In the genomic region with DNA sequence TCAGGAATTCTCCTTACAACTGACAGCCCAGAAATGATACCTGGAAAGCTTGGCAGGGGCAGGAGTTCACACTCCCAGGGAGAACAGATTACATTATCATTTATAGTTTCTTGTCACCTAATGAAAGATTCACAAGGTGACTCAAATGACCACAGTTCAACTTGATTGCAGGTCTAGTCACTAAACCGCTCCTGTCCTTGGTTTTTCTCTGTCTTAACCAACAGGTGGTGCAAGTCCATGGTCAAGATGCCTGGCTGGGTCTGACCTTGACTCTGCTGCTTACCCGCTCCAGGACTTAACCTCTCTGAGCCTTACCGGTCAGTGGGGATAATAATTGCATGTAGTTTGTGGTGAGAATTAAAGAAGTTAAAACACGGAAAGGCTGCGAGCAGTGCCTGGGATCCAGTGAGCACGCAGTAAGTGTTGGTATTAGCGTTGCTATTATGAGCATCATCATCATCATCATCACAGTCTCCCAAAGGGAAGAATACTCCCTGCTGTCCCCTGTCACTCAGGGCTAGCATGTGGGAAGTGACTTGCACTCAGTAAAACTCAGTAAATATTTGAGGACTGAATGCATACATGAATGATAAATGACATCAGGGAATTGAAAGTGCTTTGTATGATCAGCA, we compare ENCODE assay signal across 11 cellular contexts.
A peak's percentile ranks its signal among the peaks of the same experiment; 100 is the strongest.
DNase-seq lines count a peak whose midpoint lies in the region; ATAC-seq, FAIRE-seq and TF ChIP-seq lines count a peak whose summit lies in the region.
"Had no signal": no experiment of that assay in that cellular context is flagged by ENCODE, and none has a peak within 500 bp of the region (broad histone marks: within the 10 kb centered on the region; RNA-seq: fewer than 3 reads in every experiment).

No MANE protein-coding gene starts in this region.

- DNase-seq in A549 (ENCODE audit: low read depth in 1 of 2, low spot score in 1 of 2) (peak; percentile 28 to 42), GM13977 (ENCODE audit: low spot score) (peak; percentile 43), RCC 7860 (ENCODE audit: low spot score) (peak; percentile 31), foreskin keratinocyte (peak in 1 of 2 donors; percentile 1), SJCRH30 (no peak)
- no peak for DNase-seq in stimulated activated CD8-positive, alpha-beta memory T cell treated with anti-CD3 and anti-CD28 coated beads, Interleukin-4, amount 100 ng/mL, for 48 hours
- DNase-seq: activated CD8-positive, alpha-beta memory T cell treated with anti-CD3 and anti-CD28 coated beads for 24 hours; effector CD4-positive, alpha-beta T cell; NK-92 treated with Interleukin-12 subunit alpha and Interleukin-12 subunit beta, amount 100 ng/mL, for 24 hours had no signal

- H3K4me1 ChIP-seq in A549 (no peaks in the 10 kb centered on the region), foreskin keratinocyte (no peaks in the 10 kb centered on the region), SJCRH30 (peaks cover 13% of the 10 kb centered on the region)

- CTCF ChIA-PET in A549 (lab: Yijun Ruan, JAX): interaction anchor here (0.8 to 3.1 kb wide), 8 partner anchors 9 to 214 kb away, joined by 3 to 15 read pairs (median 5); no protein-coding TSS in a partner anchor

- peak; percentile 35 for TF ChIP-seq CTCF in A549 (IDR thresholded peaks at IDR 0.05)
- TF ChIP-seq CTCF in GM13977 (IDR thresholded peaks at IDR 0.05; ENCODE audit: extremely low read depth, insufficient read depth, missing control alignments): peak; percentile 24
- TF ChIP-seq CTCF in foreskin keratinocyte (conservative IDR thresholded peaks at IDR 0.05): peak; percentile 35

- no peaks in the 10 kb centered on the region for H3K9me3 ChIP-seq in A549
- H3K9me3 ChIP-seq in SJCRH30 (replicated peaks): no peaks in the 10 kb centered on the region

- H3K4me2 ChIP-seq in A549: no peak overlapping the region

- no peak overlapping the region for H3K4me3 ChIP-seq in A549
- H3K4me3 ChIP-seq in SJCRH30: no peak overlapping the region

- POLR2A ChIA-PET in A549 (lab: Yijun Ruan, JAX): no interaction called here

- peak; percentile 65 to 78; a peak in 4 of 6 replicates for ATAC-seq in A549
- ATAC-seq in foreskin keratinocyte: no peak
- ATAC-seq in GM18517 (IDR thresholded peaks at IDR 0.05; ENCODE audit: unreplicated experiment): no peak
- ATAC-seq in GM18519 (IDR thresholded peaks at IDR 0.05; ENCODE audit: low FRiP score, unreplicated experiment): no peak

- TF ChIP-seq RAD21 in A549 (conservative IDR thresholded peaks at IDR 0.05 in 1 of 2, IDR thresholded peaks at IDR 0.05 in 1 of 2): peak; percentile 17 to 38; a peak in 2 of 5 replicates

- TF ChIP-seq EP300 in A549 (IDR thresholded peaks at IDR 0.05): no peak

- FAIRE-seq in A549 (lab: Jason Lieb, UNC) (no peak), RCC 7860 (lab: Jason Lieb, UNC) (no peak)

- in situ Hi-C loops in GM13977 (cut with MboI; ENCODE audit: low pct_unique_long_range_greater_than_20kb, low sequenced_read_pairs, unreplicated experiment): no loop called here

- WGBS in A549 (ENCODE audit: missing lambda C conversion rate): 62% methylated on average over 7 of the region's 7 CpGs

- H3K27me3 ChIP-seq in foreskin keratinocyte: no peaks in the 10 kb centered on the region
- no peaks in the 10 kb centered on the region for H3K27me3 ChIP-seq in SJCRH30

- TF ChIP-seq POLR2A in A549 (IDR thresholded peaks at IDR 0.05; ENCODE audit: low read length): no peak

- H3K27ac ChIP-seq in A549: no peak overlapping the region
- H3K27ac ChIP-seq in foreskin keratinocyte: no peak overlapping the region
- no peak overlapping the region for H3K27ac ChIP-seq in SJCRH30

- peaks cover 52% of the 10 kb centered on the region for H3K36me3 ChIP-seq in SJCRH30

TF ChIP-seq in A549, 52 proteins besides CTCF, POLR2A, EP300 and RAD21:
- TF ChIP-seq MAZ (IDR thresholded peaks at IDR 0.05; ENCODE audit: borderline replicate concordance, low read depth, low read length): no peak
- peak; percentile 51 for TF ChIP-seq SMC3 (IDR thresholded peaks at IDR 0.05)
- TF ChIP-seq MAX (IDR thresholded peaks at IDR 0.05): no peak
- no peak for TF ChIP-seq RFX5 (IDR thresholded peaks at IDR 0.05)

Comparison
In these comparisons a context has a peak if more than half of its experiments do, and no peak if none do; other contexts are left out.
1. ATAC-seq: peak in A549 (2 of 2); none in foreskin keratinocyte (single experiment), GM18517 (single experiment) and GM18519 (single experiment).
2. DNase-seq: peak in A549 (2 of 2), GM13977 (single experiment) and RCC 7860 (single experiment); none in SJCRH30 (0 of 2) and stimulated activated CD8-positive, alpha-beta memory T cell treated with anti-CD3 and anti-CD28 coated beads, Interleukin-4, amount 100 ng/mL, for 48 hours (single experiment).
3. Peak in every context shown above with its lines, with median percentiles within 50 percentile points of each other: CTCF ChIP-seq.